Comparison of ENCODE assay signal across 24 cellular contexts in genomic region chr11:80533463-80533862, GRCh38.
A peak's percentile ranks its signal among the peaks of the same experiment; 100 is the strongest.
DNase-seq lines count a peak whose midpoint lies in the region; ATAC-seq, FAIRE-seq and TF ChIP-seq lines count a peak whose summit lies in the region.
"Had no signal": no experiment of that assay in that cellular context is flagged by ENCODE, and none has a peak within 500 bp of the region (broad histone marks: within the 10 kb centered on the region; RNA-seq: fewer than 3 reads in every experiment).

No MANE protein-coding gene starts in this region.

- peak; percentile 55 for FAIRE-seq in urothelium cell line (lab: Jason Lieb, UNC)
- FAIRE-seq: A549, D721Med, G401.6, GM12891, GM19239 had no signal

- DNase-seq in left cardiac atrium (peak; percentile 21), heart right ventricle (no peak), colonic mucosa (peak; percentile 25), mucosa of descending colon (peak in 2 of 3 donors; percentile 21 to 31), urothelium cell line (ENCODE audit: low spot score) (no peak), NCI-H1694 treated with DMSO at 0.1 percent for 48 hours (lab: John Stamatoyannopoulos, UW) (no peak), A673 (ENCODE audit: low spot score) (no peak), NCI-H1105 treated with DMSO at 0.1 percent for 48 hours (lab: John Stamatoyannopoulos, UW) (no peak)
- DNase-seq: ACHN; AML-193; Caco-2; Calu3; CD4-positive, alpha-beta T cell; CD8-positive, alpha-beta T cell; DMS79 treated with DMSO at 0.1 percent for 48 hours; GF-D8 had no signal

- TF ChIP-seq CTCF in heart right ventricle (IDR thresholded peaks at IDR 0.05) (no peak), colonic mucosa (IDR thresholded peaks at IDR 0.05) (no peak), mucosa of descending colon (IDR thresholded peaks at IDR 0.05) (no peak), A673 (conservative IDR thresholded peaks at IDR 0.05; ENCODE audit: low read depth, low read length) (no peak)

- H3K36me3 ChIP-seq in heart right ventricle (no peaks in the 10 kb centered on the region), colonic mucosa (no peaks in the 10 kb centered on the region), mucosa of descending colon (ENCODE audit: low read depth) (no peaks in the 10 kb centered on the region), A673 (ENCODE audit: insufficient read depth, low read length, poor library complexity, severe bottlenecking) (no peaks in the 10 kb centered on the region)
- H3K36me3 ChIP-seq: BLaER1 treated with 17β-estradiol and CSF1 and Interleukin-3, amounts not matched to agents 10 nM and 100 nM had no signal

- WGBS in heart right ventricle, 2 donors, result 66 to 69% methylated on average over 1 of the region's 1 CpG

- ATAC-seq in left cardiac atrium (peak in 1 of 2 donors; percentile 35), heart right ventricle (no peak), mucosa of descending colon (peak; percentile 28)
- ATAC-seq: A549; CD8-positive, alpha-beta T cell had no signal

- CTCF ChIA-PET in A673 (lab: Charles Lee), result no interaction called here

- no peaks in the 10 kb centered on the region for H3K27me3 ChIP-seq in heart right ventricle
- H3K27me3 ChIP-seq in colonic mucosa, result no peaks in the 10 kb centered on the region
- H3K27me3 ChIP-seq in A673 (replicated peaks; ENCODE audit: insufficient read depth, low read depth, low read length, poor library complexity), result no peaks in the 10 kb centered on the region
- H3K27me3 ChIP-seq: BLaER1 treated with 17β-estradiol and CSF1 and Interleukin-3, amounts not matched to agents 10 nM and 100 nM had no signal

- H3K4me3 ChIP-seq in heart right ventricle (no peak overlapping the region), colonic mucosa (no peak overlapping the region), mucosa of descending colon (no peak overlapping the region), A673 (ENCODE audit: low read depth, low read length, poor library complexity, severe bottlenecking) (no peak overlapping the region)
- H3K4me3 ChIP-seq: A549; BLaER1 treated with 17β-estradiol and CSF1 and Interleukin-3, amounts not matched to agents 10 nM and 100 nM had no signal

- POLR2A ChIA-PET in A673 (lab: Charles Lee; ENCODE audit: low non-redundant PET), result no interaction called here

- H3K27ac ChIP-seq in heart right ventricle (no peak overlapping the region), colonic mucosa (no peak overlapping the region), A673 (ENCODE audit: low read depth, low read length, poor library complexity, severe bottlenecking) (no peak overlapping the region)
- H3K27ac ChIP-seq: 22Rv1; A549; BLaER1 treated with 17β-estradiol and CSF1 and Interleukin-3, amounts not matched to agents 10 nM and 100 nM; C4-2B had no signal

- H3K9me3 ChIP-seq in heart right ventricle, result peaks cover 0 to 16% (median 0%) of the 10 kb centered on the region in 11 donors
- no peaks in the 10 kb centered on the region for H3K9me3 ChIP-seq in colonic mucosa
- no peaks in the 10 kb centered on the region for H3K9me3 ChIP-seq in mucosa of descending colon
- H3K9me3 ChIP-seq in A673 (ENCODE audit: low read depth, low read length, poor library complexity, severe bottlenecking), result no peaks in the 10 kb centered on the region
- H3K9me3 ChIP-seq: A549 had no signal

- intact Hi-C loops in left cardiac atrium (cut with DNase I), result no loop called here
- intact Hi-C loops in heart right ventricle (cut with DNase I), result no loop called here
- intact Hi-C loops in colonic mucosa (cut with DNase I), result no loop called here
- intact Hi-C loops in mucosa of descending colon (cut with DNase I, micrococcal nuclease), result no loop called here
- intact Hi-C loops in A673 (cut with micrococcal nuclease; ENCODE audit: unreplicated experiment), result no loop called here

- H3K9ac ChIP-seq in colonic mucosa (ENCODE audit: low read depth in 2 of 2, low read length in 2 of 2), result no peak overlapping the region
- H3K9ac ChIP-seq: BLaER1 treated with 17β-estradiol and CSF1 and Interleukin-3, amounts not matched to agents 10 nM and 100 nM had no signal

- H3K4me1 ChIP-seq in heart right ventricle (no peaks in the 10 kb centered on the region), colonic mucosa (no peaks in the 10 kb centered on the region), mucosa of descending colon (ENCODE audit: low read depth) (no peaks in the 10 kb centered on the region), A673 (ENCODE audit: insufficient read depth, low read length, poor library complexity, severe bottlenecking) (no peaks in the 10 kb centered on the region)
- H3K4me1 ChIP-seq: A549; BLaER1 treated with 17β-estradiol and CSF1 and Interleukin-3, amounts not matched to agents 10 nM and 100 nM had no signal

- no TSS peak for BruUV-seq in A673 (replicated peaks; lab: Mats Ljungman, UMichigan)

Comparison
In these comparisons a context has a peak if more than half of its experiments do, and no peak if none do; other contexts are left out.
1. DNase-seq: peak in left cardiac atrium (single experiment), colonic mucosa (single experiment) and mucosa of descending colon (2 of 3); none in heart right ventricle (0 of 2), urothelium cell line (single experiment), NCI-H1694 treated with DMSO at 0.1 percent for 48 hours (single experiment), A673 (single experiment) and NCI-H1105 treated with DMSO at 0.1 percent for 48 hours (single experiment).